In genomic region chr4:171715973-171716372, GRCh38 we compare ENCODE assay signal across 17 cellular contexts.
DNase-seq lines count a peak whose midpoint lies in the region; ATAC-seq and TF ChIP-seq lines count a peak whose summit lies in the region.
"Had no signal": no experiment of that assay in that cellular context is flagged by ENCODE, and none has a peak within 500 bp of the region (broad histone marks: within the 10 kb centered on the region; RNA-seq: fewer than 3 reads in every experiment).

No MANE protein-coding gene starts in this region.

- H3K27ac ChIP-seq in endodermal cell (ENCODE audit: low read depth, low read length) (no peak overlapping the region), neural progenitor cell (no peak overlapping the region), spleen (no peak overlapping the region), esophagus muscularis mucosa (replicated peaks in 1 of 4) (no peak overlapping the region)
- H3K27ac ChIP-seq: BLaER1, C4-2B, GM23248 had no signal

- H4K20me1 ChIP-seq in neural progenitor cell (ENCODE audit: low read depth): no peaks in the 10 kb centered on the region
- H4K20me1 ChIP-seq: BLaER1 had no signal

- in situ Hi-C loops in ACHN (cut with HindIII; ENCODE audit: low pct_ligation_motif_present, low pct_unique_long_range_greater_than_20kb, low sequenced_read_pairs): no loop called here

- H3K9me3 ChIP-seq in endodermal cell (ENCODE audit: control insufficient read depth, low read length) (peaks cover 8% of the 10 kb centered on the region), neural progenitor cell (ENCODE audit: low read depth) (no peaks in the 10 kb centered on the region), spleen (peaks cover 0 to 19% (median 15%) of the 10 kb centered on the region in 8 donors), esophagus muscularis mucosa (no peaks in the 10 kb centered on the region)
- H3K9me3 ChIP-seq: Caco-2 had no signal

- H3K4me1 Mint-ChIP-seq in endodermal cell: no peaks in the 10 kb centered on the region
- peaks cover 8% of the 10 kb centered on the region for H3K4me1 Mint-ChIP-seq in neural progenitor cell
- H3K4me1 Mint-ChIP-seq: B cell; CD4-positive, CD25-positive, alpha-beta regulatory T cell; H9 had no signal

- H3K36me3 Mint-ChIP-seq in endodermal cell (ENCODE audit: low read depth) (no peaks in the 10 kb centered on the region), neural progenitor cell (no peaks in the 10 kb centered on the region)
- H3K36me3 Mint-ChIP-seq: CD4-positive, CD25-positive, alpha-beta regulatory T cell; CD8-positive, alpha-beta T cell had no signal

- no peak for TF ChIP-seq EP300 in esophagus muscularis mucosa (IDR thresholded peaks at IDR 0.05)

- H3K4me2 ChIP-seq in neural progenitor cell: no peak overlapping the region
- H3K4me2 ChIP-seq: BLaER1 had no signal

- 93 to 100% methylated on average over 1 of the region's 1 CpG for WGBS in endodermal cell (ENCODE audit: insufficient coverage in 1 of 2, insufficient read length in 1 of 2), 2 experiments
- 60 to 88% (median 67%) methylated on average over 1 of the region's 1 CpG; no CpG with 5 or more reads in 1 of the 5 donors for WGBS in spleen, 5 donors
- WGBS in esophagus muscularis mucosa: 88% methylated on average over 1 of the region's 1 CpG

- H2AFZ ChIP-seq in neural progenitor cell (replicated peaks): peak overlapping the region; percentile 50
- H2AFZ ChIP-seq: GM23248 had no signal

- intact Hi-C loops in spleen (cut with DNase I; ENCODE audit: low total_unique reads) (no loop called here), esophagus muscularis mucosa (cut with DNase I) (no loop called here)

- H3K4me3 Mint-ChIP-seq in endodermal cell (no peak overlapping the region), neural progenitor cell (no peak overlapping the region)
- H3K4me3 Mint-ChIP-seq: B cell; CD4-positive, CD25-positive, alpha-beta regulatory T cell; CD8-positive, alpha-beta T cell; H9; HFFc6 had no signal

- H3K79me2 ChIP-seq in neural progenitor cell (ENCODE audit: low read depth): no peaks in the 10 kb centered on the region

- ATAC-seq in GM18861 (IDR thresholded peaks at IDR 0.05; ENCODE audit: unreplicated experiment): no peak
- ATAC-seq: CD8-positive, alpha-beta T cell had no signal

- H3K27me3 Mint-ChIP-seq in endodermal cell (ENCODE audit: insufficient read depth) (no peaks in the 10 kb centered on the region), neural progenitor cell (ENCODE audit: insufficient read depth, low read depth) (no peaks in the 10 kb centered on the region)
- H3K27me3 Mint-ChIP-seq: B cell; CD4-positive, CD25-positive, alpha-beta regulatory T cell had no signal

- no peak for TF ChIP-seq POLR2A in spleen (IDR thresholded peaks at IDR 0.05)
- TF ChIP-seq POLR2A in esophagus muscularis mucosa (IDR thresholded peaks at IDR 0.05; ENCODE audit: low read depth): no peak

- H3K36me3 ChIP-seq in endodermal cell (ENCODE audit: control insufficient read depth, insufficient read depth, low read length) (no peaks in the 10 kb centered on the region), neural progenitor cell (no peaks in the 10 kb centered on the region), spleen (no peaks in the 10 kb centered on the region), esophagus muscularis mucosa (no peaks in the 10 kb centered on the region)

- H3K9me3 Mint-ChIP-seq in endodermal cell (no peaks in the 10 kb centered on the region), neural progenitor cell (peaks cover 4% of the 10 kb centered on the region)

- H3K27ac Mint-ChIP-seq in endodermal cell (no peak overlapping the region), neural progenitor cell (no peak overlapping the region)
- H3K27ac Mint-ChIP-seq: B cell; CD4-positive, CD25-positive, alpha-beta regulatory T cell; CD8-positive, alpha-beta T cell; HFFc6 had no signal

- H3K27me3 ChIP-seq in endodermal cell (ENCODE audit: control insufficient read depth, insufficient read depth, low read length, poor library complexity, severe bottlenecking): no peaks in the 10 kb centered on the region
- H3K27me3 ChIP-seq in neural progenitor cell: no peaks in the 10 kb centered on the region
- no peaks in the 10 kb centered on the region for H3K27me3 ChIP-seq in spleen (replicated peaks in 1 of 7)
- H3K27me3 ChIP-seq in esophagus muscularis mucosa: no peaks in the 10 kb centered on the region
- H3K27me3 ChIP-seq: BLaER1 had no signal

- H3K4me3 ChIP-seq in endodermal cell (ENCODE audit: low read length) (no peak overlapping the region), neural progenitor cell (no peak overlapping the region), spleen (no peak overlapping the region), esophagus muscularis mucosa (no peak overlapping the region)
- H3K4me3 ChIP-seq: BLaER1, GM23248 had no signal

- H3F3A ChIP-seq in neural progenitor cell (ENCODE audit: low read depth): no peaks in the 10 kb centered on the region

- H3K9ac ChIP-seq in endodermal cell (ENCODE audit: extremely low read depth, low read length, poor library complexity, severe bottlenecking) (no peak overlapping the region), neural progenitor cell (no peak overlapping the region)
- H3K9ac ChIP-seq: BLaER1, GM23248 had no signal

- DNase-seq in endodermal cell: peak; percentile 33
- no peak for DNase-seq in neural progenitor cell (ENCODE audit: low spot score)
- peak; percentile 55 for DNase-seq in spleen
- no peak for DNase-seq in ACHN
- no peak for DNase-seq in esophagus muscularis mucosa (ENCODE audit: extremely low spot score)
- DNase-seq: Caco-2; CD4-positive, CD25-positive, alpha-beta regulatory T cell; CD8-positive, alpha-beta T cell; DMS153; DND-41; GM23248; H9; HFFc6 had no signal

- H3K4me1 ChIP-seq in endodermal cell (ENCODE audit: control insufficient read depth, insufficient read depth, low read length): no peaks in the 10 kb centered on the region
- H3K4me1 ChIP-seq in neural progenitor cell: peaks cover under 1% of the 10 kb centered on the region
- H3K4me1 ChIP-seq in spleen: no peaks in the 10 kb centered on the region
- no peaks in the 10 kb centered on the region for H3K4me1 ChIP-seq in esophagus muscularis mucosa
- H3K4me1 ChIP-seq: BLaER1, Caco-2 had no signal

- TF ChIP-seq CTCF in endodermal cell (conservative IDR thresholded peaks at IDR 0.05): no peak
- TF ChIP-seq CTCF in neural progenitor cell (IDR thresholded peaks at IDR 0.05): no peak
- TF ChIP-seq CTCF in spleen (IDR thresholded peaks at IDR 0.05 in 8 of 11, conservative IDR thresholded peaks at IDR 0.05 in 3 of 11): no peak
- TF ChIP-seq CTCF in esophagus muscularis mucosa (IDR thresholded peaks at IDR 0.05): no peak

Comparison
In these comparisons a context has a peak if more than half of its experiments do, and no peak if none do; other contexts are left out.
1. DNase-seq: peak in endodermal cell (single experiment) and spleen (single experiment); none in neural progenitor cell (single experiment), ACHN (single experiment) and esophagus muscularis mucosa (single experiment).